Comparison of ENCODE assay signal across 1 cellular context in the genomic region with DNA sequence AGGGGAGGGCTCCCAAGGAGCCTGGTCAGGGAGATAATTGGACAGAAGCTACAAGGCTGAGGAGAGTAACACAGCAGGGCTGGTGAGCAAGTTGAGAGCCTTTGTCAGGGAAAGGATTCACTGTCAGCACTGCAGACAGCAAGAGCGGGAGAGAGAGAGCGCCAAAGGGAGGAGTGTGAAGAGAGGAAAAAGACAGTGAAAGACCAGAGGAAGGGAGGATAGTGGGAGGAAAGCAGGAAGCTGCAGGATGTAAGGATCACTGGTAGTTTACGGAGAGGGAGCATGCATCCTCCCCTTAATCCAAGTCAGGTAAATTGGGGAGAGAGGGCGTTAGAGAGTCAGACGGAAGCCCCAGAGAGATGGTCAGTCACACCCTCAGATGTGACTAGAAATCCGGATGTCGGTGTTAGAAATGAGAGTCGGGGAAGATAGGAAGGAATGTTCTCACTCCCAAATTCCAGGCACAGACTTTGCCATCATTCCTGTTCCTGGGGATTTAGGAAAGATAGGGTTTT.
TF ChIP-seq lines count a peak whose summit lies in the region.

No MANE protein-coding gene starts in this region.

TF ChIP-seq in K562, 482 proteins besides CTCF, POLR2A, EP300 and RAD21:
- TF ChIP-seq BCOR (IDR thresholded peaks at IDR 0.05) (no peak), NR4A1 (CRISPR knock-in tag; IDR thresholded peaks at IDR 0.05) (no peak), NR4A1 (tag; IDR thresholded peaks at IDR 0.05) (no peak), TGIF2 (CRISPR knock-in tag; IDR thresholded peaks at IDR 0.05) (no peak), DDX20 (tag; IDR thresholded peaks at IDR 0.05; ENCODE audit: low read depth) (no peak), ELF4 (CRISPR knock-in tag; IDR thresholded peaks at IDR 0.05) (0 out of 2 replicates have a peak, but pooled peaks have one; percentile 29), THRAP3 (IDR thresholded peaks at IDR 0.05; ENCODE audit: borderline replicate concordance) (no peak), TEAD4 (IDR thresholded peaks at IDR 0.05; ENCODE audit: low read length) (no peak), TEAD4 (CRISPR knock-in tag; IDR thresholded peaks at IDR 0.05; ENCODE audit: borderline replicate concordance) (no peak)
- TF ChIP-seq, protein P1, sequence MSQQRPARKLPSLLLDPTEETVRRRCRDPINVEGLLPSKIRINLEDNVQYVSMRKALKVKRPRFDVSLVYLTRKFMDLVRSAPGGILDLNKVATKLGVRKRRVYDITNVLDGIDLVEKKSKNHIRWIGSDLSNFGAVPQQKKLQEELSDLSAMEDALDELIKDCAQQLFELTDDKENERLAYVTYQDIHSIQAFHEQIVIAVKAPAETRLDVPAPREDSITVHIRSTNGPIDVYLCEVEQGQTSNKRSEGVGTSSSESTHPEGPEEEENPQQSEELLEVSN (IDR thresholded peaks at IDR 0.05; ENCODE audit: borderline replicate concordance in 1 of 2, extremely low read depth in 1 of 2, insufficient read depth in 1 of 2, insufficient read length in 1 of 2, low read depth in 1 of 2, low read length in 1 of 2, poor library complexity in 1 of 2, severe bottlenecking in 1 of 2): peak in 1 of 2 experiments; percentile 36
- TF ChIP-seq, protein P2, sequence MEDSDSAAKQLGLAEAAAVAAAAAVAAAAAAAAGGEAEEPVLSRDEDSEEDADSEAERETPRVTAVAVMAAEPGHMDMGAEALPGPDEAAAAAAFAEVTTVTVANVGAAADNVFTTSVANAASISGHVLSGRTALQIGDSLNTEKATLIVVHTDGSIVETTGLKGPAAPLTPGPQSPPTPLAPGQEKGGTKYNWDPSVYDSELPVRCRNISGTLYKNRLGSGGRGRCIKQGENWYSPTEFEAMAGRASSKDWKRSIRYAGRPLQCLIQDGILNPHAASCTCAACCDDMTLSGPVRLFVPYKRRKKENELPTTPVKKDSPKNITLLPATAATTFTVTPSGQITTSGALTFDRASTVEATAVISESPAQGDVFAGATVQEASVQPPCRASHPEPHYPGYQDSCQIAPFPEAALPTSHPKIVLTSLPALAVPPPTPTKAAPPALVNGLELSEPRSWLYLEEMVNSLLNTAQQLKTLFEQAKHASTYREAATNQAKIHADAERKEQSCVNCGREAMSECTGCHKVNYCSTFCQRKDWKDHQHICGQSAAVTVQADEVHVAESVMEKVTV (CRISPR knock-in tag; IDR thresholded peaks at IDR 0.05): no peak
- TF ChIP-seq, protein P3, sequence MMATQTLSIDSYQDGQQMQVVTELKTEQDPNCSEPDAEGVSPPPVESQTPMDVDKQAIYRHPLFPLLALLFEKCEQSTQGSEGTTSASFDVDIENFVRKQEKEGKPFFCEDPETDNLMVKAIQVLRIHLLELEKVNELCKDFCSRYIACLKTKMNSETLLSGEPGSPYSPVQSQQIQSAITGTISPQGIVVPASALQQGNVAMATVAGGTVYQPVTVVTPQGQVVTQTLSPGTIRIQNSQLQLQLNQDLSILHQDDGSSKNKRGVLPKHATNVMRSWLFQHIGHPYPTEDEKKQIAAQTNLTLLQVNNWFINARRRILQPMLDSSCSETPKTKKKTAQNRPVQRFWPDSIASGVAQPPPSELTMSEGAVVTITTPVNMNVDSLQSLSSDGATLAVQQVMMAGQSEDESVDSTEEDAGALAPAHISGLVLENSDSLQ (IDR thresholded peaks at IDR 0.05): 0 out of 2 replicates have a peak, but pooled peaks have one; percentile 11
